Comparison of ENCODE assay signal across 32 cellular contexts in genomic region chr19:23285948-23286347, GRCh38.
"Had no signal": no experiment of that assay in that cellular context is flagged by ENCODE, and none has a peak within 500 bp of the region (broad histone marks: within the 10 kb centered on the region; RNA-seq: fewer than 3 reads in every experiment).

No MANE protein-coding gene starts in this region.

- ATAC-seq: PC-3, Right ventricle myocardium inferior had no signal

- H3K4me3 ChIP-seq: Peyer's patch had no signal

- H3K36me3 Mint-ChIP-seq: activated CD4-positive, alpha-beta memory T cell treated with anti-CD3 and anti-CD28 coated beads for 36 hours had no signal

- H3K27ac Mint-ChIP-seq: activated B cell treated with CpG ODN at 0.5 μM for 24 hours; activated CD4-positive, alpha-beta memory T cell treated with anti-CD3 and anti-CD28 coated beads for 36 hours; activated naive CD8-positive, alpha-beta T cell treated with anti-CD3 and anti-CD28 coated beads for 36 hours; activated T-helper 1 cell treated with anti-CD3 and anti-CD28 coated beads, Interleukin-12 subunit alpha, Interleukin-12 subunit beta, Interleukin-2, Interleukin-4 antibody, amounts not matched to agents 30 ng/mL and 10 ng/mL and 1 ng/mL, durations not matched to agents 14 hours and 24 hours and 36 hours had no signal

- H3K36me3 ChIP-seq: brain microvascular endothelial cell, Peyer's patch had no signal

- H3K27me3 ChIP-seq: brain microvascular endothelial cell, Peyer's patch had no signal

- H3K4me1 ChIP-seq: Peyer's patch had no signal

- DNase-seq: activated B cell treated with CpG ODN at 0.5 μM for 24 hours; activated CD4-positive, alpha-beta memory T cell treated with anti-CD3 and anti-CD28 coated beads for 36 hours; activated CD4-positive, alpha-beta T cell treated with anti-CD3 and anti-CD28 coated beads for 4 hours; activated CD4-positive, alpha-beta T cell treated with anti-CD3 and anti-CD28 coated beads, Interleukin-2, amount 50 U/mL, for 1 hour; activated CD4-positive, CD25-positive, alpha-beta regulatory T cell treated with anti-CD3 and anti-CD28 coated beads, Interleukin-2, amount 50 U/mL, for 72 hours; activated CD8-positive, alpha-beta memory T cell treated with anti-CD3 and anti-CD28 coated beads, Interleukin-2, amount 50 U/mL, for 4 hours; activated naive CD4-positive, alpha-beta T cell; activated naive CD4-positive, alpha-beta T cell treated with anti-CD3 and anti-CD28 coated beads, Interleukin-2, amount 50 U/mL, for 16 hours; activated naive CD8-positive, alpha-beta T cell treated with anti-CD3 and anti-CD28 coated beads for 36 hours; activated T-cell treated with anti-CD3 and anti-CD28 coated beads for 4 hours; activated T-cell treated with anti-CD3 and anti-CD28 coated beads, Interleukin-2, amount 50 U/mL, for 4 hours; amniotic stem cell; aorta; brain microvascular endothelial cell; central memory CD4-positive, alpha-beta T cell; NCI-H1048; NCI-H1105 treated with DMSO at 0.1 percent for 48 hours; NCI-H1436; NCI-H1694; NCI-H1930; NCI-H345; NCI-H524 treated with DMSO at 0.1 percent for 48 hours; PC-3; Peyer's patch; SW 1271; T-helper 1 cell; T-helper 2 cell; T-helper 9 cell had no signal

- H3K9me3 ChIP-seq: Peyer's patch had no signal

- H3K27ac ChIP-seq: brain microvascular endothelial cell, Peyer's patch, RWPE1, VCaP had no signal

- H3K4me3 Mint-ChIP-seq: activated B cell treated with CpG ODN at 0.5 μM for 24 hours; activated CD4-positive, alpha-beta memory T cell treated with anti-CD3 and anti-CD28 coated beads for 36 hours; activated naive CD8-positive, alpha-beta T cell treated with anti-CD3 and anti-CD28 coated beads for 36 hours; activated T-cell treated with anti-CD3 and anti-CD28 coated beads, Interleukin-2, amount 50 U/mL, for 4 hours; activated T-helper 1 cell treated with anti-CD3 and anti-CD28 coated beads, Interleukin-12 subunit alpha, Interleukin-12 subunit beta, Interleukin-2, Interleukin-4 antibody, amounts not matched to agents 30 ng/mL and 10 ng/mL and 1 ng/mL, durations not matched to agents 14 hours and 24 hours and 36 hours had no signal

- H3K27me3 Mint-ChIP-seq: activated B cell treated with CpG ODN at 0.5 μM for 24 hours; activated CD4-positive, alpha-beta memory T cell treated with anti-CD3 and anti-CD28 coated beads for 36 hours; activated naive CD8-positive, alpha-beta T cell treated with anti-CD3 and anti-CD28 coated beads for 36 hours had no signal
